Comparison of ENCODE assay signal across 17 cellular contexts in the genomic region with DNA sequence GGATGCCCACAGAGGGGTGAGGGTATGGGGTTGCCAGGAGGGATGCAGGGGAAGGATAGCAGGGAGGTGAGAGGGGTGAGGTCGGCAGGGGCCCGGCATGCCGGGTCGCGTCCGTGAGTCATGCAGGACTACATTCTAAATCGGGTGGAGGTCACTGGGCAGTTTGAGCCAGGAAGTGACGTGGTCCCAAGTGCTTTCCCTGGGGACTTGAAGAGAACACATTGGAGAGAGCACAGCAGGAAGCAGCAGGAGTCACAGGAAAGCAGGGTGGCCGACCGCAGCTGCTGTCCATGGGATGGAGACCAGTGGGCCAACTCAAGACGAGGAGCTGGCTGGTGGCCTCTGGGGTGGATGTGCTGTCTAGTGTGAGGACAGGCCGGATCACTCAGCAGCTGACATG.
DNase-seq lines count a peak whose midpoint lies in the region; ATAC-seq and TF ChIP-seq lines count a peak whose summit lies in the region.
"Had no signal": no experiment of that assay in that cellular context is flagged by ENCODE, and none has a peak within 500 bp of the region (broad histone marks: within the 10 kb centered on the region; RNA-seq: fewer than 3 reads in every experiment).

No MANE protein-coding gene starts in this region.

- in situ Hi-C loops in GM13977 (cut with MboI; ENCODE audit: low pct_unique_long_range_greater_than_20kb, low sequenced_read_pairs, unreplicated experiment): no loop called here

- no peaks in the 10 kb centered on the region for H3K36me3 ChIP-seq in skeletal muscle satellite cell (ENCODE audit: insufficient read depth, low read length)

- CTCF ChIA-PET in GM10248 (lab: Yijun Ruan, JAX): interaction anchor here (1.6 kb wide), 1 partner anchor 31 kb away, joined by 4 read pairs; no protein-coding TSS in a partner anchor

- H3K9me3 ChIP-seq in skeletal muscle satellite cell (replicated peaks; ENCODE audit: low read length): no peaks in the 10 kb centered on the region

- POLR2A ChIA-PET in GM10248 (lab: Yijun Ruan, JAX): no interaction called here

- TF ChIP-seq CTCF in NB4 (IDR thresholded peaks at IDR 0.05; ENCODE audit: low read depth, low read length): no peak
- TF ChIP-seq CTCF in GM10248 (IDR thresholded peaks at IDR 0.05; ENCODE audit: control extremely low read depth, extremely low read depth, low read depth, missing control alignments): no peak
- TF ChIP-seq CTCF in GM13977 (IDR thresholded peaks at IDR 0.05; ENCODE audit: extremely low read depth, insufficient read depth, missing control alignments): no peak

- peak; percentile 48 for ATAC-seq in Right ventricle myocardium inferior

- DNase-seq in NB4 (ENCODE audit: low read depth) (peak; percentile 35), Right ventricle myocardium inferior (ENCODE audit: missing footprints) (peak; percentile 82), iPS-NIHi7 (ENCODE audit: extremely low spot score) (peak; percentile 1), GM10248 (ENCODE audit: extremely low spot score) (no peak), GM13977 (ENCODE audit: low spot score) (no peak), HK-2 (ENCODE audit: unreplicated experiment) (no peak)
- DNase-seq: ACHN; CD4-positive, CD25-positive, alpha-beta regulatory T cell; DMS53; HFFc6; MV-4-11; NCI-H1436; NCI-H2081 treated with DMSO at 0.1 percent for 48 hours; NCI-H2227 treated with DMSO at 0.1 percent for 48 hours; NCI-H526 treated with DMSO at 0.1 percent for 48 hours had no signal

- intact Hi-C loops in Right ventricle myocardium inferior (cut with DNase I): no loop called here

- no peak overlapping the region for H3K9ac ChIP-seq in skeletal muscle satellite cell (ENCODE audit: low read depth, low read length)

- H3K27me3 ChIP-seq in skeletal muscle satellite cell (ENCODE audit: control insufficient read depth, insufficient read depth, low read length): peaks cover 7% of the 10 kb centered on the region

- H3K4me3 ChIP-seq in NB4 (ENCODE audit: low read depth, low read length) (no peak overlapping the region), skeletal muscle satellite cell (ENCODE audit: low read length) (peak overlapping the region; percentile 41)
- H3K4me3 ChIP-seq: SK-N-MC had no signal

- TF ChIP-seq POLR2A in NB4 (IDR thresholded peaks at IDR 0.05; ENCODE audit: extremely low read depth, insufficient read length): no peak

- H3K4me1 ChIP-seq in skeletal muscle satellite cell (ENCODE audit: control insufficient read depth, insufficient read depth, low read length): peaks cover 13% of the 10 kb centered on the region

- peak overlapping the region; percentile 46 for H3K4me2 ChIP-seq in skeletal muscle satellite cell (ENCODE audit: low read length)

Comparison
In these comparisons a context has a peak if more than half of its experiments do, and no peak if none do; other contexts are left out.
1. DNase-seq: peak in NB4 (single experiment), Right ventricle myocardium inferior (single experiment) and iPS-NIHi7 (single experiment); none in GM10248 (single experiment), GM13977 (single experiment) and HK-2 (single experiment).